ENCODE assay signal across 22 cellular contexts in the genomic region with DNA sequence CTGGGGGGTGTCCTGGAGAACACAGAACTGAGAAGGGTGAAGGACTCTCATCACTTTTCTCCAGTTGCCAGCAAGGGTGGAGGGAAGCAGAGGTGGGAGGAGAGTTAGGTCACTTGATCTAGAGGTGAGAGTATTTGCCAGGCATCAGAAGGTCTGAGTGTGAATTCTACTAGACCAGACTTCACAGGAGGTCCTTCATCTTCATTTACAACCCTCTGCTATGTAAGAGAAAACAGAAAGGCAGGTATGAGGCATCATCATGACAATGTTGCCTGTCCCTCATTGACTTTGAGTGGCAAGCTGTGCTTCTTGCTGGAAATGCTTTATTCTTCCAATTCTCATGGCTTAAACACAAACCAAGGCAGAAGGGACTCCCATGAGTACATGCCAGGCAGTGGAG. TPM values are rescaled to one million over a fixed set of nuclear protein-coding genes. Genes with fewer than 3 reads are reported as not detected.
"Had no signal": no experiment of that assay in that cellular context is flagged by ENCODE, and none has a peak within 500 bp of the region (broad histone marks: within the 10 kb centered on the region; RNA-seq: fewer than 3 reads in every experiment).

No MANE protein-coding gene starts in this region.

- ATAC-seq: activated T-cell treated with anti-CD3 and anti-CD28 coated beads, Interleukin-2, amount 50 U/mL, for 72 hours; T-helper 17 cell had no signal

- H3K4me3 Mint-ChIP-seq: activated CD4-positive, alpha-beta memory T cell treated with anti-CD3 and anti-CD28 coated beads for 36 hours; activated CD4-positive, alpha-beta T cell treated with anti-CD3 and anti-CD28 coated beads, Interleukin-2, amount 10 ng/mL, durations not matched to agents 7 days and 5 days; activated naive CD4-positive, alpha-beta T cell treated with anti-CD3 and anti-CD28 coated beads, Interleukin-2, amount 10 ng/mL, durations not matched to agents 7 days and 5 days; activated naive CD8-positive, alpha-beta T cell treated with anti-CD3 and anti-CD28 coated beads for 36 hours; activated T-cell treated with anti-CD3 and anti-CD28 coated beads, Interleukin-2, amount 50 U/mL, for 72 hours; T-helper 17 cell had no signal

- H3K36me3 Mint-ChIP-seq: activated CD4-positive, alpha-beta memory T cell treated with anti-CD3 and anti-CD28 coated beads for 36 hours; activated naive CD4-positive, alpha-beta T cell treated with anti-CD3 and anti-CD28 coated beads, Interleukin-2, amount 10 ng/mL, durations not matched to agents 7 days and 5 days; activated naive CD8-positive, alpha-beta T cell treated with anti-CD3 and anti-CD28 coated beads for 36 hours had no signal

- H3K27ac Mint-ChIP-seq: activated CD4-positive, alpha-beta memory T cell treated with anti-CD3 and anti-CD28 coated beads for 36 hours; activated CD4-positive, alpha-beta T cell treated with anti-CD3 and anti-CD28 coated beads, Interleukin-2, amount 10 ng/mL, durations not matched to agents 7 days and 5 days; activated naive CD4-positive, alpha-beta T cell treated with anti-CD3 and anti-CD28 coated beads, Interleukin-2, amount 10 ng/mL, durations not matched to agents 7 days and 5 days; activated naive CD8-positive, alpha-beta T cell treated with anti-CD3 and anti-CD28 coated beads for 36 hours; activated T-cell treated with anti-CD3 and anti-CD28 coated beads, Interleukin-2, amount 50 U/mL, for 72 hours; activated T-helper 2 cell treated with anti-CD3 and anti-CD28 coated beads, Interferon-gamma antibody, Interleukin-2, Interleukin-4, amounts not matched to agents 10 μg/mL and 5 μg/mL and 100 μg/mL, durations not matched to agents 14 hours and 24 hours and 36 hours; T-helper 17 cell had no signal

- H3K4me1 Mint-ChIP-seq: activated naive CD4-positive, alpha-beta T cell treated with anti-CD3 and anti-CD28 coated beads, Interleukin-2, amount 10 ng/mL, durations not matched to agents 7 days and 5 days; activated naive CD8-positive, alpha-beta T cell treated with anti-CD3 and anti-CD28 coated beads for 36 hours had no signal

- H3K9me3 Mint-ChIP-seq: activated CD4-positive, alpha-beta memory T cell treated with anti-CD3 and anti-CD28 coated beads for 36 hours; activated CD4-positive, alpha-beta T cell treated with anti-CD3 and anti-CD28 coated beads, Interleukin-2, amount 10 ng/mL, durations not matched to agents 7 days and 5 days; activated naive CD4-positive, alpha-beta T cell treated with anti-CD3 and anti-CD28 coated beads, Interleukin-2, amount 10 ng/mL, durations not matched to agents 7 days and 5 days; activated naive CD8-positive, alpha-beta T cell treated with anti-CD3 and anti-CD28 coated beads for 36 hours; activated T-cell treated with anti-CD3 and anti-CD28 coated beads, Interleukin-2, amount 50 U/mL, for 72 hours; activated T-helper 2 cell treated with anti-CD3 and anti-CD28 coated beads, Interferon-gamma antibody, Interleukin-2, Interleukin-4, amounts not matched to agents 10 μg/mL and 5 μg/mL and 100 μg/mL, durations not matched to agents 14 hours and 24 hours and 36 hours had no signal

- DNase-seq: activated CD4-positive, alpha-beta memory T cell treated with anti-CD3 and anti-CD28 coated beads for 36 hours; activated CD4-positive, alpha-beta T cell treated with anti-CD3 and anti-CD28 coated beads, Interleukin-2, amount 10 ng/mL, durations not matched to agents 7 days and 5 days; activated CD4-positive, CD25-positive, alpha-beta regulatory T cell; activated gamma-delta T cell treated with Interleukin-2 at 50 U/mL for 16 hours; activated naive CD4-positive, alpha-beta T cell treated with anti-CD3 and anti-CD28 coated beads, Interleukin-2, amount 10 ng/mL, durations not matched to agents 7 days and 5 days; activated naive CD8-positive, alpha-beta T cell treated with anti-CD3 and anti-CD28 coated beads for 36 hours; activated T-cell treated with anti-CD3 and anti-CD28 coated beads, Interleukin-2, amount 50 U/mL, for 72 hours; cerebellar nuclear complex; Kasumi-1; NCI-H1048; NCI-H146; NCI-H187 treated with DMSO at 0.1 percent for 48 hours; NCI-H2081 treated with DMSO at 0.1 percent for 48 hours; NCI-H446; NCI-H524; SIG-M5; T-helper 17 cell; T-helper 9 cell had no signal

RNA-seq across cellular contexts. Expression of gene B4GALNT2, which starts 45.9 kb away (rescaled TPM):
- total RNA-seq: activated CD4-positive, alpha-beta memory T cell treated with anti-CD3 and anti-CD28 coated beads for 36 hours; activated CD4-positive, alpha-beta T cell treated with anti-CD3 and anti-CD28 coated beads, Interleukin-2, amount 10 ng/mL, durations not matched to agents 7 days and 5 days; activated CD8-positive, alpha-beta memory T cell treated with anti-CD3 and anti-CD28 coated beads for 36 hours; activated naive CD8-positive, alpha-beta T cell treated with anti-CD3 and anti-CD28 coated beads for 36 hours; activated T-cell treated with anti-CD3 and anti-CD28 coated beads, Interleukin-2, amount 50 U/mL, for 72 hours; activated T-helper 2 cell treated with anti-CD3 and anti-CD28 coated beads, Interferon-gamma antibody, Interleukin-2, Interleukin-4, amounts not matched to agents 10 μg/mL and 5 μg/mL and 100 μg/mL, durations not matched to agents 14 hours and 24 hours and 36 hours; M059J; RPMI7951 had no signal
